ENCODE assay signal across 9 cellular contexts in genomic region chr16:68074850-68075249, GRCh38. TPM values are rescaled to one million over a fixed set of nuclear protein-coding genes. Genes with fewer than 3 reads are reported as not detected.
DNase-seq lines count a peak whose midpoint lies in the region; ATAC-seq and TF ChIP-seq lines count a peak whose summit lies in the region.
"Had no signal": no experiment of that assay in that cellular context is flagged by ENCODE, and none has a peak within 500 bp of the region (broad histone marks: within the 10 kb centered on the region; RNA-seq: fewer than 3 reads in every experiment).

No MANE protein-coding gene starts in this region.

- CTCF ChIA-PET in RWPE1 (lab: Yijun Ruan, JAX) = interaction anchor here (0.7 kb wide), 1 partner anchor 53 kb away, joined by 3 read pairs; no protein-coding TSS in a partner anchor

- TF ChIP-seq CTCF in lower lobe of right lung (IDR thresholded peaks at IDR 0.05) = no peak
- TF ChIP-seq CTCF in lower leg skin (IDR thresholded peaks at IDR 0.05) = no peak
- TF ChIP-seq CTCF in RWPE1 (conservative IDR thresholded peaks at IDR 0.05; ENCODE audit: low read depth) = no peak

- 72 to 91% methylated on average over 4 of the region's 4 CpGs for WGBS in lower leg skin, 2 donors

- H3K4me3 ChIP-seq in lower lobe of right lung = no peak overlapping the region
- H3K4me3 ChIP-seq in lower leg skin (ENCODE audit: low read depth, poor library complexity, severe bottlenecking) = no peak overlapping the region

- H3K36me3 ChIP-seq in lower lobe of right lung = peaks cover 77% of the 10 kb centered on the region

- H3K4me1 ChIP-seq in lower lobe of right lung = peaks cover 42% of the 10 kb centered on the region

- H3K27ac ChIP-seq in lower lobe of right lung = no peak overlapping the region
- H3K27ac ChIP-seq in RWPE1 = no peak overlapping the region

- peak overlapping the region; percentile 88 for H3K4me3 Mint-ChIP-seq in T-helper 17 cell

- DNase-seq in GM19238 (ENCODE audit: insufficient read length, low spot score) = peak; percentile 72
- peak in 2 of 3 donors; percentile 43 to 52 for DNase-seq in T-helper 17 cell
- DNase-seq in lower lobe of right lung = no peak
- DNase-seq in lower leg skin (ENCODE audit: low spot score in 2 of 2) = no peak
- no peak for DNase-seq in RWPE1 (ENCODE audit: low spot score)
- no peak for DNase-seq in SIG-M5 treated with dmso at 0.1 percent for 504 hours (lab: John Stamatoyannopoulos, UW; ENCODE audit: unreplicated experiment)
- DNase-seq in DMS114 treated with DMSO at 0.1 percent for 48 hours (lab: John Stamatoyannopoulos, UW; ENCODE audit: unreplicated experiment) = no peak

- POLR2A ChIA-PET in RWPE1 (lab: Yijun Ruan, JAX; ENCODE audit: low non-redundant PET) = no interaction called here

- TF ChIP-seq POLR2A in lower leg skin (IDR thresholded peaks at IDR 0.05) = no peak

- H3K27me3 Mint-ChIP-seq in T-helper 17 cell = no peaks in the 10 kb centered on the region

- peak; percentile 76 for ATAC-seq in HG03060 (IDR thresholded peaks at IDR 0.05; ENCODE audit: low read depth, unreplicated experiment)
- ATAC-seq in T-helper 17 cell = peak; percentile 83
- ATAC-seq in lower lobe of right lung = peak; percentile 16 to 41

- H3K27me3 ChIP-seq in lower lobe of right lung (ENCODE audit: low read depth) = no peaks in the 10 kb centered on the region

- peaks cover 2% of the 10 kb centered on the region for H3K36me3 Mint-ChIP-seq in T-helper 17 cell (ENCODE audit: low read depth)

- H3K27ac Mint-ChIP-seq in T-helper 17 cell = peak overlapping the region; percentile 93

- peaks cover 67% of the 10 kb centered on the region for H3K4me1 Mint-ChIP-seq in T-helper 17 cell

- H3K9me3 ChIP-seq in T-helper 17 cell (ENCODE audit: control insufficient read depth, low read length, poor library complexity, severe bottlenecking) = no peaks in the 10 kb centered on the region
- H3K9me3 ChIP-seq in lower lobe of right lung = no peaks in the 10 kb centered on the region

- intact Hi-C loops in lower lobe of right lung (cut with DNase I) = no loop called here
- intact Hi-C loops in lower leg skin (cut with DNase I; ENCODE audit: low total_unique reads) = no loop called here

RNA-seq across cellular contexts. Expression of gene NFATC3, which starts 10.3 kb away (rescaled TPM):
- total RNA-seq in T-helper 17 cell (100 to 1,000 TPM in 1 of 2 donors, 10 to 100 TPM in 1; 94.5 to 101 TPM), lower lobe of right lung (61.6 TPM), lower leg skin (10 to 100 TPM; 28.2 to 49.2 (median 31.9) TPM)

RNA-seq across cellular contexts. Expression of gene DUS2, which starts 51.8 kb away (rescaled TPM):
- 10 to 100 TPM; 12.0 to 12.3 TPM for total RNA-seq in T-helper 17 cell
- 15.1 TPM for total RNA-seq in lower lobe of right lung
- total RNA-seq in lower leg skin = 10 to 100 TPM; 13.7 to 24.0 (median 14.8) TPM

RNA-seq across cellular contexts. Expression of gene DDX28, which starts 51.8 kb away (rescaled TPM):
- total RNA-seq in T-helper 17 cell (10 to 100 TPM; 13.2 to 14.8 TPM), lower lobe of right lung (9.9 TPM), lower leg skin (10 to 100 TPM; 11.0 to 21.1 (median 13.6) TPM)

RNA-seq across cellular contexts. Expression of gene DPEP2NB, which starts 59.1 kb away (rescaled TPM):
- total RNA-seq in T-helper 17 cell = not detected
- not detected for total RNA-seq in lower lobe of right lung
- not detected for total RNA-seq in lower leg skin
- total RNA-seq: glomerular endothelial cell had no signal

Comparison
In these comparisons a context has a peak if more than half of its experiments do, and no peak if none do; other contexts are left out.
1. DNase-seq: peak in GM19238 (single experiment) and T-helper 17 cell (2 of 3); none in lower lobe of right lung (single experiment), lower leg skin (0 of 2), RWPE1 (single experiment), SIG-M5 treated with dmso at 0.1 percent for 504 hours (single experiment) and DMS114 treated with DMSO at 0.1 percent for 48 hours (single experiment).
2. ATAC-seq: peak in every context shown above with its lines; median percentile 83 in T-helper 17 cell; 76 in HG03060; 28 in lower lobe of right lung.